In genomic region chr3:40309925-40310635, GRCh38 we compare ENCODE assay signal across 1 cellular context.
TF ChIP-seq lines count a peak whose summit lies in the region.

No MANE protein-coding gene starts in this region.

TF ChIP-seq in HepG2, 621 proteins besides CTCF, POLR2A, EP300 and RAD21 (continued from another document):
- 0 out of 2 replicates have a peak, but pooled peaks have one; percentile 19 for TF ChIP-seq PAXIP1 (CRISPR knock-in tag; conservative IDR thresholded peaks at IDR 0.05)
- TF ChIP-seq SKI (IDR thresholded peaks at IDR 0.05; ENCODE audit: partially characterized antibody) = peak; percentile 38
- 0 out of 2 replicates have a peak, but pooled peaks have one; percentile 38 for TF ChIP-seq ZNF780A (CRISPR knock-in tag; IDR thresholded peaks at IDR 0.05)
- no peak for TF ChIP-seq ZNF652 (CRISPR knock-in tag; IDR thresholded peaks at IDR 0.05; ENCODE audit: borderline replicate concordance, low read depth)
- peak; percentile 27; the same call in 1 of the 2 replicates for TF ChIP-seq NAIF1 (CRISPR knock-in tag; IDR thresholded peaks at IDR 0.05; ENCODE audit: borderline replicate concordance)
- TF ChIP-seq ZNF224 (CRISPR knock-in tag; IDR thresholded peaks at IDR 0.05) = peak; percentile 72; the same call in 1 of the 2 replicates
- TF ChIP-seq TGIF2 (CRISPR knock-in tag; IDR thresholded peaks at IDR 0.05) = peak; percentile 55; the same call in 1 of the 2 replicates
- TF ChIP-seq HNF4A (CRISPR knock-in tag; IDR thresholded peaks at IDR 0.05) = peak; percentile 45; the same call in 1 of the 2 replicates
- TF ChIP-seq GATAD2A (CRISPR knock-in tag; IDR thresholded peaks at IDR 0.05) = peak; percentile 27; the same call in 1 of the 2 replicates
- peak; percentile 12; the same call in 1 of the 2 replicates for TF ChIP-seq RNF219 (CRISPR knock-in tag; IDR thresholded peaks at IDR 0.05)
- no peak for TF ChIP-seq ARID2 (CRISPR knock-in tag; IDR thresholded peaks at IDR 0.05; ENCODE audit: borderline replicate concordance)
- peak; percentile 24 for TF ChIP-seq HNRNPK (IDR thresholded peaks at IDR 0.05; ENCODE audit: low read depth, low read length, poor library complexity, severe bottlenecking)
- TF ChIP-seq RARA (CRISPR knock-in tag; IDR thresholded peaks at IDR 0.05) = peak; percentile 96
- TF ChIP-seq ZNF501 (CRISPR knock-in tag; IDR thresholded peaks at IDR 0.05) = peak; percentile 39; the same call in 1 of the 2 replicates
- peak; percentile 17 for TF ChIP-seq YY1 (IDR thresholded peaks at IDR 0.05; ENCODE audit: insufficient read depth, insufficient replicate concordance, low read depth, low read length)
- TF ChIP-seq CEBPG (CRISPR knock-in tag; IDR thresholded peaks at IDR 0.05) = no peak
- 0 out of 2 replicates have a peak, but pooled peaks have one; percentile 2 for TF ChIP-seq ELF4 (CRISPR knock-in tag; IDR thresholded peaks at IDR 0.05; ENCODE audit: borderline replicate concordance)
- peak; percentile 71; the same call in 1 of the 2 replicates for TF ChIP-seq KDM5A (IDR thresholded peaks at IDR 0.05; ENCODE audit: borderline replicate concordance, low read length)
- TF ChIP-seq ZFP91 (CRISPR knock-in tag; IDR thresholded peaks at IDR 0.05; ENCODE audit: borderline replicate concordance) = peak; percentile 23; the same call in 1 of the 2 replicates
- peak; percentile 64; the same call in 1 of the 2 replicates for TF ChIP-seq NRL (CRISPR knock-in tag; IDR thresholded peaks at IDR 0.05; ENCODE audit: borderline replicate concordance)
- no peak for TF ChIP-seq KLF12 (CRISPR knock-in tag; IDR thresholded peaks at IDR 0.05; ENCODE audit: borderline replicate concordance)
- peak; percentile 69; the same call in 1 of the 2 replicates for TF ChIP-seq ZNF543 (CRISPR knock-in tag; IDR thresholded peaks at IDR 0.05)
- TF ChIP-seq HMGXB4 (CRISPR knock-in tag; IDR thresholded peaks at IDR 0.05; ENCODE audit: borderline replicate concordance in 1 of 2, low read depth in 1 of 2) = peak in 1 of 2 experiments; percentile 58; a peak in 1 of 4 replicates
- TF ChIP-seq GFI1 (CRISPR knock-in tag; IDR thresholded peaks at IDR 0.05; ENCODE audit: borderline replicate concordance) = 0 out of 2 replicates have a peak, but pooled peaks have one; percentile 40
- TF ChIP-seq ZNF546 (CRISPR knock-in tag; conservative IDR thresholded peaks at IDR 0.05) = no peak
- TF ChIP-seq HNF1B (CRISPR knock-in tag; IDR thresholded peaks at IDR 0.05) = 0 out of 2 replicates have a peak, but pooled peaks have one; percentile 17
- TF ChIP-seq DNMT1 (CRISPR knock-in tag; IDR thresholded peaks at IDR 0.05) = no peak
- peak; percentile 17; the same call in 1 of the 2 replicates for TF ChIP-seq POLR2AphosphoS2 (IDR thresholded peaks at IDR 0.05; ENCODE audit: low read depth, low read length)
- peak; percentile 96 for TF ChIP-seq AGO2 (optimal IDR thresholded peaks at IDR 0.05; ENCODE audit: low read depth, low read length)
- peak; percentile 21; the same call in 1 of the 2 replicates for TF ChIP-seq ZC3H4 (CRISPR knock-in tag; IDR thresholded peaks at IDR 0.05; ENCODE audit: borderline replicate concordance)
- TF ChIP-seq ZNF576 (CRISPR knock-in tag; IDR thresholded peaks at IDR 0.05) = no peak
- peak; percentile 44; the same call in 1 of the 2 replicates for TF ChIP-seq BCL6 (CRISPR knock-in tag; IDR thresholded peaks at IDR 0.05)
- TF ChIP-seq UBTF (CRISPR knock-in tag; IDR thresholded peaks at IDR 0.05) = peak; percentile 87
- TF ChIP-seq SOX13 (IDR thresholded peaks at IDR 0.05) = no peak
- TF ChIP-seq SOX13 (CRISPR knock-in tag; conservative IDR thresholded peaks at IDR 0.05 in 1 of 2, IDR thresholded peaks at IDR 0.05 in 1 of 2) = peak in 1 of 2 experiments; percentile 10; a peak in 1 of 4 replicates
- 0 out of 2 replicates have a peak, but pooled peaks have one; percentile 30 for TF ChIP-seq ZNF75D (CRISPR knock-in tag; IDR thresholded peaks at IDR 0.05; ENCODE audit: borderline replicate concordance)
- peak; percentile 39; the same call in 1 of the 2 replicates for TF ChIP-seq DMAP1 (CRISPR knock-in tag; IDR thresholded peaks at IDR 0.05)
- no peak for TF ChIP-seq SRF (IDR thresholded peaks at IDR 0.05; ENCODE audit: low read depth, low read length)
- TF ChIP-seq ASH2L (IDR thresholded peaks at IDR 0.05; ENCODE audit: insufficient read length, low read depth, low read length) = peak; percentile 15
- TF ChIP-seq U2AF2 (IDR thresholded peaks at IDR 0.05; ENCODE audit: low read depth, low read length) = no peak
- TF ChIP-seq NR2F6 (IDR thresholded peaks at IDR 0.05) = peak; percentile 28; the same call in 1 of the 2 replicates
- TF ChIP-seq NR2F6 (CRISPR knock-in tag; IDR thresholded peaks at IDR 0.05) = peak; percentile 55
- peak; percentile 84 for TF ChIP-seq RBFOX2 (IDR thresholded peaks at IDR 0.05; ENCODE audit: low read depth, low read length)
- TF ChIP-seq ZNF605 (CRISPR knock-in tag; IDR thresholded peaks at IDR 0.05) = peak; percentile 89; the same call in 1 of the 2 replicates
- TF ChIP-seq ATRX (CRISPR knock-in tag; IDR thresholded peaks at IDR 0.05; ENCODE audit: borderline replicate concordance) = no peak
- peak; percentile 43; the same call in 1 of the 2 replicates for TF ChIP-seq SKIL (CRISPR knock-in tag; IDR thresholded peaks at IDR 0.05; ENCODE audit: borderline replicate concordance)
- TF ChIP-seq BHLHE40 (IDR thresholded peaks at IDR 0.05; ENCODE audit: low read length) = no peak
- peak; percentile 9; the same call in 1 of the 2 replicates for TF ChIP-seq ZNF703 (CRISPR knock-in tag; IDR thresholded peaks at IDR 0.05; ENCODE audit: borderline replicate concordance)
- TF ChIP-seq SOX6 (IDR thresholded peaks at IDR 0.05) = no peak
- TF ChIP-seq SOX6 (CRISPR knock-in tag; IDR thresholded peaks at IDR 0.05) = peak; percentile 9; the same call in 1 of the 2 replicates
- peak; percentile 89 for TF ChIP-seq RXRA (CRISPR knock-in tag; IDR thresholded peaks at IDR 0.05)
- peak; percentile 90 for TF ChIP-seq RBM39 (IDR thresholded peaks at IDR 0.05; ENCODE audit: low read depth, low read length, poor library complexity, severe bottlenecking)
TF ChIP-seq in HepG2: peak in this region for 65.
